ENCODE assay signal across 12 cellular contexts in genomic region chr22:38074181-38075104, GRCh38. TPM values are rescaled to one million over a fixed set of nuclear protein-coding genes. Genes with fewer than 3 reads are reported as not detected.
A peak's percentile ranks its signal among the peaks of the same experiment; 100 is the strongest.
DNase-seq lines count a peak whose midpoint lies in the region; ATAC-seq and TF ChIP-seq lines count a peak whose summit lies in the region.
"Had no signal": no experiment of that assay in that cellular context is flagged by ENCODE, and none has a peak within 500 bp of the region (broad histone marks: within the 10 kb centered on the region; RNA-seq: fewer than 3 reads in every experiment).

No MANE protein-coding gene starts in this region.

- no peak overlapping the region for H3K4me3 ChIP-seq in esophagus muscularis mucosa
- H3K4me3 ChIP-seq in lower lobe of right lung = no peak overlapping the region
- H3K4me3 ChIP-seq: skin epidermis had no signal

- WGBS in esophagus muscularis mucosa = 81% methylated on average over 11 of the region's 47 CpGs

- ATAC-seq in WTC11 (peak; percentile 71), lower lobe of right lung (no peak)
- no peak for ATAC-seq in activated CD8-positive, alpha-beta T cell treated with anti-CD3 and anti-CD28 coated beads, Interleukin-2, amount 10 ng/mL, durations not matched to agents 7 days and 5 days

- H3K27me3 Mint-ChIP-seq in WTC11 (ENCODE audit: low read depth) (no peaks in the 10 kb centered on the region), type B pancreatic cell (no peaks in the 10 kb centered on the region)
- peaks cover under 1% of the 10 kb centered on the region for H3K27me3 Mint-ChIP-seq in activated CD8-positive, alpha-beta T cell treated with anti-CD3 and anti-CD28 coated beads, Interleukin-2, amount 10 ng/mL, durations not matched to agents 7 days and 5 days (ENCODE audit: low read depth)

- peaks cover 21 to 67% (median 54%) of the 10 kb centered on the region in 4 donors for H3K36me3 ChIP-seq in esophagus muscularis mucosa
- H3K36me3 ChIP-seq in lower lobe of right lung = peaks cover 59% of the 10 kb centered on the region

- H3K4me1 Mint-ChIP-seq in WTC11 (peaks cover 2% of the 10 kb centered on the region; the same call in 1 of the 2 replicates), type B pancreatic cell (ENCODE audit: unreplicated experiment) (peaks cover 4% of the 10 kb centered on the region)
- H3K4me1 Mint-ChIP-seq in activated CD8-positive, alpha-beta T cell treated with anti-CD3 and anti-CD28 coated beads, Interleukin-2, amount 10 ng/mL, durations not matched to agents 7 days and 5 days (ENCODE audit: low read depth) = no peaks in the 10 kb centered on the region
- H3K4me1 Mint-ChIP-seq: activated B cell treated with CpG ODN at 0.5 μM for 24 hours had no signal

- no peak for TF ChIP-seq EP300 in esophagus muscularis mucosa (IDR thresholded peaks at IDR 0.05)

- H3K27ac ChIP-seq in esophagus muscularis mucosa (replicated peaks in 1 of 4) (no peak overlapping the region), lower lobe of right lung (no peak overlapping the region)
- H3K27ac ChIP-seq: skin epidermis had no signal

- H3K4me1 ChIP-seq in esophagus muscularis mucosa = peaks cover 12 to 15% (median 13%) of the 10 kb centered on the region in 4 donors
- H3K4me1 ChIP-seq in lower lobe of right lung = no peaks in the 10 kb centered on the region

- H3K4me3 Mint-ChIP-seq in WTC11 (no peak overlapping the region), type B pancreatic cell (no peak overlapping the region)
- H3K4me3 Mint-ChIP-seq in activated CD8-positive, alpha-beta T cell treated with anti-CD3 and anti-CD28 coated beads, Interleukin-2, amount 10 ng/mL, durations not matched to agents 7 days and 5 days = no peak overlapping the region
- H3K4me3 Mint-ChIP-seq: activated B cell treated with CpG ODN at 0.5 μM for 24 hours had no signal

- peaks cover 5% of the 10 kb centered on the region for H3K36me3 Mint-ChIP-seq in WTC11
- no peaks in the 10 kb centered on the region for H3K36me3 Mint-ChIP-seq in type B pancreatic cell
- peaks cover 2% of the 10 kb centered on the region for H3K36me3 Mint-ChIP-seq in activated CD8-positive, alpha-beta T cell treated with anti-CD3 and anti-CD28 coated beads, Interleukin-2, amount 10 ng/mL, durations not matched to agents 7 days and 5 days (ENCODE audit: low read depth)

- intact Hi-C loops in esophagus muscularis mucosa (cut with DNase I) = no loop called here
- intact Hi-C loops in lower lobe of right lung (cut with DNase I) = no loop called here

- TF ChIP-seq POLR2A in esophagus muscularis mucosa (IDR thresholded peaks at IDR 0.05; ENCODE audit: low read depth) = no peak

- DNase-seq in WTC11 (ENCODE audit: low spot score) = peak; percentile 81
- no peak for DNase-seq in esophagus muscularis mucosa (ENCODE audit: extremely low spot score)
- DNase-seq in lower lobe of right lung = no peak
- DNase-seq in type B pancreatic cell (ENCODE audit: extremely low spot score, unreplicated experiment) = peak; percentile 70
- DNase-seq in middle frontal gyrus (ENCODE audit: extremely low spot score, low spot score) = no peak
- no peak for DNase-seq in AG08396 (ENCODE audit: low spot score)
- no peak for DNase-seq in activated CD8-positive, alpha-beta T cell treated with anti-CD3 and anti-CD28 coated beads, Interleukin-2, amount 10 ng/mL, durations not matched to agents 7 days and 5 days
- DNase-seq: activated B cell treated with CpG ODN at 0.5 μM for 24 hours; activated T-cell treated with anti-CD3 and anti-CD28 coated beads, Interleukin-2, amount 50 U/mL, for 48 hours; COR-L47; substantia nigra had no signal

- H3K9me3 Mint-ChIP-seq in WTC11 (no peaks in the 10 kb centered on the region), type B pancreatic cell (no peaks in the 10 kb centered on the region)
- no peaks in the 10 kb centered on the region for H3K9me3 Mint-ChIP-seq in activated CD8-positive, alpha-beta T cell treated with anti-CD3 and anti-CD28 coated beads, Interleukin-2, amount 10 ng/mL, durations not matched to agents 7 days and 5 days (ENCODE audit: insufficient read depth)
- H3K9me3 Mint-ChIP-seq: activated B cell treated with CpG ODN at 0.5 μM for 24 hours had no signal

- POLR2A ChIA-PET in WTC11 (lab: Charles Lee) = interaction anchor here (0.7 to 1.2 kb wide), 2 partner anchors 13 to 23 kb away, joined by 3 to 4 read pairs; no protein-coding TSS in a partner anchor
- POLR2A ChIA-PET in activated CD8-positive, alpha-beta T cell treated with anti-CD3 and anti-CD28 coated beads, Interleukin-2, amount 10 ng/mL, durations not matched to agents 7 days and 5 days (lab: Charles Lee) = no interaction called here

- 0 out of 2 replicates have a peak, but pooled peaks have one; percentile 44 for TF ChIP-seq CTCF in WTC11 (IDR thresholded peaks at IDR 0.05)
- TF ChIP-seq CTCF in esophagus muscularis mucosa (IDR thresholded peaks at IDR 0.05) = peak; percentile 16 to 41 (median 21)
- peak; percentile 6 for TF ChIP-seq CTCF in lower lobe of right lung (IDR thresholded peaks at IDR 0.05)
- peak; percentile 42 for TF ChIP-seq CTCF in type B pancreatic cell (conservative IDR thresholded peaks at IDR 0.05)

- H3K27ac Mint-ChIP-seq in WTC11 = no peak overlapping the region
- no peak overlapping the region for H3K27ac Mint-ChIP-seq in type B pancreatic cell
- H3K27ac Mint-ChIP-seq in activated CD8-positive, alpha-beta T cell treated with anti-CD3 and anti-CD28 coated beads, Interleukin-2, amount 10 ng/mL, durations not matched to agents 7 days and 5 days = no peak overlapping the region
- H3K27ac Mint-ChIP-seq: activated B cell treated with CpG ODN at 0.5 μM for 24 hours had no signal

- no peaks in the 10 kb centered on the region for H3K9me3 ChIP-seq in esophagus muscularis mucosa
- H3K9me3 ChIP-seq in lower lobe of right lung = no peaks in the 10 kb centered on the region

- H3K27me3 ChIP-seq in esophagus muscularis mucosa (no peaks in the 10 kb centered on the region), lower lobe of right lung (ENCODE audit: low read depth) (no peaks in the 10 kb centered on the region)

- CTCF ChIA-PET in WTC11 (lab: Charles Lee) = interaction anchor here (0.5 to 3.4 kb wide), 30 partner anchors 9 to 632 kb away, joined by 3 to 41 read pairs (median 4); partner anchors contain the start of genes ANKRD54, BAIAP2L2, PICK1 and SLC16A8
- CTCF ChIA-PET in activated CD8-positive, alpha-beta T cell treated with anti-CD3 and anti-CD28 coated beads, Interleukin-2, amount 10 ng/mL, durations not matched to agents 7 days and 5 days (lab: Charles Lee) = no interaction called here

TF ChIP-seq in WTC11, 78 proteins besides CTCF, POLR2A, EP300 and RAD21:
- no peak for TF ChIP-seq JAZF1 (CRISPR knock-in tag; IDR thresholded peaks at IDR 0.05)
- TF ChIP-seq SOX15 (CRISPR knock-in tag; IDR thresholded peaks at IDR 0.05) = no peak
- no peak for TF ChIP-seq CDX4 (CRISPR knock-in tag; IDR thresholded peaks at IDR 0.05; ENCODE audit: borderline replicate concordance)
- no peak for TF ChIP-seq SP1 (CRISPR knock-in tag; conservative IDR thresholded peaks at IDR 0.05)
- no peak for TF ChIP-seq NFYB (CRISPR knock-in tag; conservative IDR thresholded peaks at IDR 0.05; ENCODE audit: low read depth)
- no peak for TF ChIP-seq EMX1 (CRISPR knock-in tag; IDR thresholded peaks at IDR 0.05)
- no peak for TF ChIP-seq ZNF512 (CRISPR knock-in tag; IDR thresholded peaks at IDR 0.05; ENCODE audit: borderline replicate concordance)
- no peak for TF ChIP-seq ZNF396 (CRISPR knock-in tag; IDR thresholded peaks at IDR 0.05; ENCODE audit: borderline replicate concordance)

RNA-seq across cellular contexts. Expression of gene SLC16A8, which starts 9.5 kb away (rescaled TPM):
- total RNA-seq in WTC11 (2021) = 0.53 to 0.98 TPM (median 0.57 TPM) in 3 replicates
- under 1 TPM in 3 of 4 donors, not detected in 1; 0.29 to 0.65 (median 0.33) TPM for total RNA-seq in esophagus muscularis mucosa
- 0.24 TPM for total RNA-seq in lower lobe of right lung
- not detected in 2 replicates for total RNA-seq in type B pancreatic cell (ENCODE audit: low replicate concordance)
- total RNA-seq in activated CD8-positive, alpha-beta T cell treated with anti-CD3 and anti-CD28 coated beads, Interleukin-2, amount 10 ng/mL, durations not matched to agents 7 days and 5 days = not detected
- total RNA-seq: activated B cell treated with CpG ODN at 0.5 μM for 24 hours had no signal

RNA-seq across cellular contexts. Expression of gene PICK1, which starts 17.2 kb away (rescaled TPM):
- 28.1 to 33.4 TPM (median 28.2 TPM) in 3 replicates for total RNA-seq in WTC11 (2021)
- total RNA-seq in esophagus muscularis mucosa = 10 to 100 TPM; 23.3 to 36.1 (median 31.1) TPM
- total RNA-seq in lower lobe of right lung = 35.4 TPM
- 45.4 and 45.6 TPM in 2 replicates for total RNA-seq in type B pancreatic cell (ENCODE audit: low replicate concordance)
- total RNA-seq in activated CD8-positive, alpha-beta T cell treated with anti-CD3 and anti-CD28 coated beads, Interleukin-2, amount 10 ng/mL, durations not matched to agents 7 days and 5 days = 10 to 100 TPM; 12.7 to 14.0 TPM

RNA-seq across cellular contexts. Expression of gene BAIAP2L2, which starts 36.0 kb away (rescaled TPM):
- total RNA-seq in WTC11 (2021) (3.0 to 5.7 TPM (median 4.9 TPM) in 3 replicates), esophagus muscularis mucosa (1 to 10 TPM in 1 of 4 donors, under 1 TPM in 3; 0.13 to 1.1 (median 0.58) TPM), lower lobe of right lung (0.44 TPM), type B pancreatic cell (ENCODE audit: low replicate concordance) (4.5 and 12.1 TPM in 2 replicates)
- total RNA-seq in activated CD8-positive, alpha-beta T cell treated with anti-CD3 and anti-CD28 coated beads, Interleukin-2, amount 10 ng/mL, durations not matched to agents 7 days and 5 days = under 1 TPM; 0.47 to 0.58 TPM

Comparison
In these comparisons a context has a peak if more than half of its experiments do, and no peak if none do; other contexts are left out.
1. DNase-seq: peak in WTC11 (single experiment) and type B pancreatic cell (single experiment); none in esophagus muscularis mucosa (single experiment), lower lobe of right lung (single experiment), middle frontal gyrus (single experiment), AG08396 (single experiment) and activated CD8-positive, alpha-beta T cell treated with anti-CD3 and anti-CD28 coated beads, Interleukin-2, amount 10 ng/mL, durations not matched to agents 7 days and 5 days (single experiment).
2. Peak in every context shown above with its lines, with median percentiles within 50 percentile points of each other: CTCF ChIP-seq.